In the genomic region with DNA sequence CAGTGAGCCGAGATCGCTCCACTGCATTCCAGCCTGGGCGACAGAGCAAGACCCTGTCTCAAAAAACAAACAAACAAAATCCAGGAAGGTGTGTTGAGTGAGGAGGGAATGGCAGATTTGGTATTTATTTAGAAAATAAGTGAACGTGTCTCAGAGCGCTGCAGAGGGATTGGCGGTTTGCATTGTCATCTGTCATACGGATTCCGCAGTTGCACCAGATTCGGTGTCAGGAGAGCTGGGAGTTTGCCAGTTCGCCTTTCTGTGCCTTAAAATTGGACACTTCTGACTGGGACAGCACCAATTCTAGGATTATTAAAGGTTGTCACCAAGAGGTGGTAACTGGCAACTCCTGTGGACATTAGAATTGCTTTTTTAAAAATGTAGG, we compare ENCODE assay signal across 8 cellular contexts. TPM values are rescaled to one million over a fixed set of nuclear protein-coding genes. Genes with fewer than 3 reads are reported as not detected.
DNase-seq lines count a peak whose midpoint lies in the region; ATAC-seq and TF ChIP-seq lines count a peak whose summit lies in the region.

No MANE protein-coding gene starts in this region.

- intact Hi-C loops in ascending aorta (cut with DNase I), result loop anchor here (1.0 to 10.0 kb wide), 3 partner anchors 202 to 486 kb away; partner anchors contain the start of genes CAGE1, RIOK1, RREB1 and SSR1
- intact Hi-C loops in spleen (cut with DNase I; ENCODE audit: low total_unique reads), result no loop called here

- H3K4me3 ChIP-seq in HUES48 (ENCODE audit: low read depth, low read length), result peak overlapping the region; percentile 92
- H3K4me3 ChIP-seq in ascending aorta, result peak overlapping the region; percentile 92 to 94
- H3K4me3 ChIP-seq in iPS-20b (ENCODE audit: low read length), result peak overlapping the region; percentile 70
- H3K4me3 ChIP-seq in spleen, result peak overlapping the region; percentile 93 to 100 (median 96)

- H3K27ac ChIP-seq in HUES48 (ENCODE audit: low read depth, low read length) (no peak overlapping the region), ascending aorta (peak overlapping the region; percentile 18 to 56), iPS-20b (ENCODE audit: low read length) (no peak overlapping the region), spleen (peak overlapping the region in 4 of 8 donors; percentile 84 to 90 (median 86))

- H3K4me1 ChIP-seq in HUES48 (ENCODE audit: control insufficient read depth, insufficient read depth, low read length) (peaks cover 13% of the 10 kb centered on the region), ascending aorta (peaks cover 0 to 13% of the 10 kb centered on the region in 2 donors), iPS-20b (ENCODE audit: insufficient read depth, low read length) (0 out of 2 replicates have a peak, but pooled peaks cover 4% of the 10 kb centered on the region), spleen (peaks cover 14 to 42% (median 34%) of the 10 kb centered on the region in 6 donors)

- H3K27me3 ChIP-seq in HUES48 (ENCODE audit: control insufficient read depth, insufficient read depth, low read length) (no peaks in the 10 kb centered on the region), ascending aorta (no peaks in the 10 kb centered on the region), iPS-20b (ENCODE audit: insufficient read depth, low read length) (no peaks in the 10 kb centered on the region), spleen (replicated peaks in 1 of 7) (no peaks in the 10 kb centered on the region)

- peaks cover 32% of the 10 kb centered on the region for H3K36me3 ChIP-seq in HUES48 (ENCODE audit: control insufficient read depth, insufficient read depth, low read length)
- H3K36me3 ChIP-seq in ascending aorta, result peaks cover 11 to 20% of the 10 kb centered on the region in 2 donors
- peaks cover 31% of the 10 kb centered on the region for H3K36me3 ChIP-seq in iPS-20b (ENCODE audit: insufficient read depth, low read depth, low read length)
- H3K36me3 ChIP-seq in spleen, result peaks cover 0 to 28% (median 18%) of the 10 kb centered on the region in 6 donors

- DNase-seq in AG20443 (ENCODE audit: low spot score), result peak; percentile 48
- DNase-seq in ascending aorta (ENCODE audit: low spot score in 2 of 2), result no peak
- DNase-seq in spleen, result no peak
- DNase-seq in GM19238 (ENCODE audit: insufficient read length, low spot score), result no peak
- no peak for DNase-seq in germinal center (ENCODE audit: low spot score)

- H3K9ac ChIP-seq in HUES48 (ENCODE audit: low read depth, low read length) (no peak overlapping the region), iPS-20b (ENCODE audit: low read depth, low read length) (peak overlapping the region; percentile 71; the same call in 1 of the 2 replicates)

- TF ChIP-seq POLR2A in spleen (IDR thresholded peaks at IDR 0.05), result no peak

- 19 to 32% (median 28%) methylated on average over 10 of the region's 10 CpGs for whole genome bisulfite sequencing in spleen, 5 donors

- H3K9me3 ChIP-seq in HUES48 (ENCODE audit: control insufficient read depth, insufficient read depth, low read length), result no peaks in the 10 kb centered on the region
- no peaks in the 10 kb centered on the region for H3K9me3 ChIP-seq in ascending aorta
- H3K9me3 ChIP-seq in iPS-20b (ENCODE audit: insufficient read depth, low read depth, low read length), result no peaks in the 10 kb centered on the region
- no peaks in the 10 kb centered on the region for H3K9me3 ChIP-seq in spleen

- ATAC-seq in HG03039 (IDR thresholded peaks at IDR 0.05; ENCODE audit: unreplicated experiment), result no peak

- TF ChIP-seq CTCF in ascending aorta (IDR thresholded peaks at IDR 0.05), result no peak
- TF ChIP-seq CTCF in spleen (IDR thresholded peaks at IDR 0.05 in 8 of 11, conservative IDR thresholded peaks at IDR 0.05 in 3 of 11), result no peak

RNA-seq across cellular contexts. Expression of gene SNRNP48, which starts 0.9 kb away (rescaled TPM):
- 1.3 TPM for total RNA-seq in ascending aorta
- 10 to 100 TPM; 13.8 to 23.8 (median 14.9) TPM for total RNA-seq in spleen
- polyA plus RNA-seq in spleen, result 1 to 10 TPM; 4.8 to 7.4 (median 5.7) TPM

RNA-seq across cellular contexts. Expression of gene DSP, which starts 49.4 kb away (rescaled TPM):
- 7.2 TPM for total RNA-seq in ascending aorta
- 10 to 100 TPM; 10.0 to 27.6 (median 18.8) TPM for total RNA-seq in spleen
- polyA plus RNA-seq in spleen, result 1 to 10 TPM in 2 of 3 donors, under 1 TPM in 1; 0.72 to 1.9 (median 1.8) TPM

Comparison
In these comparisons a context has a peak if more than half of its experiments do, and no peak if none do; other contexts are left out.
1. H3K27ac ChIP-seq: peak in ascending aorta (2 of 2); none in HUES48 (single experiment) and iPS-20b (single experiment).
2. Peak in every context shown above with its lines, with median percentiles within 50 percentile points of each other: H3K4me3 ChIP-seq.